10 cellular contexts compared by ENCODE assay signal in the genomic region with DNA sequence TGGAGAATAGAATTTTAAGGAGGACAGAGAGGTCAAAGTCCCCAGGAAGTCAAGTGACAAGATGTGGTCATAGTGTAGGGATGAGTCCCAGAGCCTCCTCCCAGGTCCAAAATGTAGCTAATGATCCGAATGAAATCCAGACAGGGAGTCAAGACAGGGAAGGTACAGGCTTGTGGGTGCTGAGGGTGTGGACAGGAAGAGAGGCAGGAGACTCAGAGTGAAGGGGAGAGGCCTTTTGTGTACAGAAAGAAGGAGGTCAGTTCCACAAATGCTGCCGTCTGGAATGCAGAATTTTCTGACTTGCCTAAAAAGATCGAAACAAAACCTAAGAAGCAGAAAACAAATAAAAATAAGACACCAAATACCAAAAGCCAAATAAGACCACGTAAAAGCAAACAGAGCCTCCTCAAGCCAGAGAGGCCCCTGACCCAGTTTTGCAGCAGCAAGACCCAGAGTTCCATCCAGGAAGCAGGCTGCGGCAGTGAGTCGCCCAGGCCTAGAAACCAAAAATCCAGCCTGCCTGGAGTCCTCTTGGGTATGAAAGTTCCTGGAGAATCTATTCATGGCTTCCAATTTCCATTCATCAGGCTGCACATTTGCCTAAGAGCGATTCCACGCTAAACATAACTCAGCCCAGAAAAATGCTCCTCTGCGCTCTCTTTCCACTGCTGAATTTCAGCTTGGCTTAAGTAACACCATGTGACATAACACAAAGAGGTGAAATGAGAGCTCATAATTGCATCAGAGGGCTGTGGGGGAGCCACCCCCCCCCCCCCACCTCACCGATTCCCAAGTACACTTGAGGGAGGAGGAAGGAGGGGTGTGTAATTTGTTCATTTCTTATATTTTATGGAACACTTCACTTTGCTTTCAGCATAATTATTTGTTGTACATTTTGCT.
DNase-seq lines count a peak whose midpoint lies in the region; ATAC-seq, FAIRE-seq and TF ChIP-seq lines count a peak whose summit lies in the region.
"Had no signal": no experiment of that assay in that cellular context is flagged by ENCODE, and none has a peak within 500 bp of the region (broad histone marks: within the 10 kb centered on the region; RNA-seq: fewer than 3 reads in every experiment).

No MANE protein-coding gene starts in this region.

- H3K27ac ChIP-seq in left lung: peak overlapping the region; percentile 59 to 73

- H3K4me1 ChIP-seq in left lung (no peaks in the 10 kb centered on the region), BE2C (no peaks in the 10 kb centered on the region)

- TF ChIP-seq POLR2A in H54 (IDR thresholded peaks at IDR 0.05; ENCODE audit: low read depth, low read length): no peak

- CTCF ChIA-PET in AG04449 (lab: Yijun Ruan, JAX): interaction anchor here (0.6 to 1.6 kb wide), 4 partner anchors 8 to 133 kb away, joined by 3 to 6 read pairs (median 3); no protein-coding TSS in a partner anchor

- ATAC-seq in left lung: peak; percentile 76
- no peak for ATAC-seq in HG03159 (IDR thresholded peaks at IDR 0.05; ENCODE audit: unreplicated experiment)

- H3K4me3 ChIP-seq in AG04449 (ENCODE audit: low read depth, low read length): no peak overlapping the region
- no peak overlapping the region for H3K4me3 ChIP-seq in astrocyte of the spinal cord (ENCODE audit: low read depth, low read length)
- H3K4me3 ChIP-seq in left lung: no peak overlapping the region
- no peak overlapping the region for H3K4me3 ChIP-seq in BE2C (ENCODE audit: low read depth, low read length)

- TF ChIP-seq CTCF in AG04449 (IDR thresholded peaks at IDR 0.05; ENCODE audit: insufficient read depth, low read length, missing control alignments): no peak
- TF ChIP-seq CTCF in astrocyte of the spinal cord (IDR thresholded peaks at IDR 0.05; ENCODE audit: low read depth, low read length): no peak
- no peak for TF ChIP-seq CTCF in left lung (IDR thresholded peaks at IDR 0.05)
- no peak for TF ChIP-seq CTCF in BE2C (IDR thresholded peaks at IDR 0.05; ENCODE audit: low read depth, low read length)

- H3K36me3 ChIP-seq in left lung (no peaks in the 10 kb centered on the region), BE2C (no peaks in the 10 kb centered on the region)

- DNase-seq in AG04449 (ENCODE audit: low read depth, low spot score): peak; percentile 82
- DNase-seq in H54 (ENCODE audit: insufficient read length, low spot score): no peak
- DNase-seq in astrocyte of the spinal cord (ENCODE audit: low read depth, low spot score): peak; percentile 84
- no peak for DNase-seq in left lung
- no peak for DNase-seq in HCEC 1CT
- DNase-seq in NCI-H345 treated with DMSO at 0.1 percent for 48 hours (lab: John Stamatoyannopoulos, UW; ENCODE audit: unreplicated experiment): no peak
- DNase-seq in BE2C: no peak
- DNase-seq: CD4-positive, CD25-positive, alpha-beta regulatory T cell; NCI-H146 had no signal

- no peaks in the 10 kb centered on the region for H3K9me3 ChIP-seq in left lung
- no peaks in the 10 kb centered on the region for H3K9me3 ChIP-seq in BE2C

- FAIRE-seq in H54 (lab: Jason Lieb, UNC): peak; percentile 20

- H3K27me3 ChIP-seq in left lung: no peaks in the 10 kb centered on the region
- H3K27me3 ChIP-seq in BE2C: no peaks in the 10 kb centered on the region; the same call in none of the 2 replicates

- in situ Hi-C loops in astrocyte of the spinal cord (cut with HindIII; ENCODE audit: low sequenced_read_pairs): no loop called here

- POLR2A ChIA-PET in AG04449 (lab: Yijun Ruan, JAX): interaction anchor here (1.1 to 1.5 kb wide), 3 partner anchors 12 to 63 kb away, joined by 3 to 6 read pairs (median 3); no protein-coding TSS in a partner anchor

- intact Hi-C loops in left lung (cut with DNase I): no loop called here

Comparison
In these comparisons a context has a peak if more than half of its experiments do, and no peak if none do; other contexts are left out.
1. DNase-seq: peak in AG04449 (single experiment) and astrocyte of the spinal cord (single experiment); none in H54 (single experiment), left lung (0 of 2), HCEC 1CT (single experiment), NCI-H345 treated with DMSO at 0.1 percent for 48 hours (single experiment) and BE2C (single experiment).